In the genomic region with DNA sequence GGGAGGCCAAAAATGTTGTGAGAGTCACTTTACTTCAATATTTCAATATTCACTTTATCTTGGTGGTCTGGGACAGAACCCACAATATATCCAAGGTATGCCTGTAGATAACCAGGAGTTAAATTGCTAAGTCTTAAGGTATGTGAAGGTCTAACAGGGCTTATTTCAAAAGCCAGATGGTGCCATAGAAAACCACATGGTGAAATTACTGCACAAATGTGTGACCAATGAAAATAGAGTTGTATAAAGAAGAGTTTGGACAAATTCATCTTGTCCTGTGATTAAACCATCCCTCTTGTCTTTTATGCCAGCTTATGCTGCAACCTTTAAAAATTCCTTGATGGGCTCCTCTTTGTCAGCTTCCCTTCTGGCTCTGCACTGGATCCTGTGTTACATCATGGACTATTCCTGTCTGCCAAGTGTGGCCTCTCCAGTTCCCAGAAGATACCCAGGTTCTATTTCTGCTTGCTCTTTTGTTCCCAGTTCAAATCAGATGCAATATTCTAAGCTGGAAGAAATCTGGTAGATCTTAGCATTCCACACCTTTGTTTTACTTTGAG, we compare ENCODE assay signal across 10 cellular contexts.
"Had no signal": no experiment of that assay in that cellular context is flagged by ENCODE, and none has a peak within 500 bp of the region (broad histone marks: within the 10 kb centered on the region; RNA-seq: fewer than 3 reads in every experiment).

No MANE protein-coding gene starts in this region.

- DNase-seq: activated CD8-positive, alpha-beta memory T cell treated with anti-CD3 and anti-CD28 coated beads, Interleukin-2, amount 50 U/mL, for 4 hours; activated CD8-positive, alpha-beta T cell treated with anti-CD3 and anti-CD28 coated beads for 36 hours; activated naive CD4-positive, alpha-beta T cell treated with Interleukin-2 at 50 U/mL for 16 hours; mesendoderm; stomach; T-helper 9 cell had no signal

- H3K4me3 ChIP-seq: gastrocnemius medialis, stomach, thoracic aorta had no signal

- H3K27me3 ChIP-seq: gastrocnemius medialis, stomach had no signal

- H3K36me3 ChIP-seq: gastrocnemius medialis, stomach, thoracic aorta had no signal

- H3K4me3 Mint-ChIP-seq: activated CD8-positive, alpha-beta T cell treated with anti-CD3 and anti-CD28 coated beads for 36 hours had no signal

- FAIRE-seq: keratinocyte had no signal

- ATAC-seq: activated CD8-positive, alpha-beta T cell treated with anti-CD3 and anti-CD28 coated beads for 36 hours had no signal

- H3K27ac ChIP-seq: gastrocnemius medialis, stomach, VCaP had no signal

- H3K27ac Mint-ChIP-seq: activated CD8-positive, alpha-beta T cell treated with anti-CD3 and anti-CD28 coated beads for 36 hours had no signal

- H3K9me3 ChIP-seq: gastrocnemius medialis, stomach, thoracic aorta had no signal
